ENCODE assay signal across 14 cellular contexts in genomic region chr15:92068121-92068520, GRCh38.
DNase-seq lines count a peak whose midpoint lies in the region; ATAC-seq and TF ChIP-seq lines count a peak whose summit lies in the region.
"Had no signal": no experiment of that assay in that cellular context is flagged by ENCODE, and none has a peak within 500 bp of the region (broad histone marks: within the 10 kb centered on the region; RNA-seq: fewer than 3 reads in every experiment).

No MANE protein-coding gene starts in this region.

- H3K4me3 ChIP-seq in colonic mucosa = no peak overlapping the region
- H3K4me3 ChIP-seq: right atrium auricular region, upper lobe of left lung had no signal

- no peaks in the 10 kb centered on the region for H3K36me3 ChIP-seq in colonic mucosa
- H3K36me3 ChIP-seq: right atrium auricular region, upper lobe of left lung had no signal

- DNase-seq in NCI-H748 (lab: John Stamatoyannopoulos, UW; ENCODE audit: unreplicated experiment) (peak; percentile 9), NCI-H748 treated with DMSO at 0.1 percent for 48 hours (lab: John Stamatoyannopoulos, UW) (no peak), NOMO-1 treated with dmso at 0.1 percent for 144 hours (lab: John Stamatoyannopoulos, UW; ENCODE audit: unreplicated experiment) (peak; percentile 6), putamen (ENCODE audit: low spot score) (peak; percentile 35), GM13977 (ENCODE audit: low spot score) (no peak), colonic mucosa (no peak), GM10266 (ENCODE audit: extremely low spot score) (no peak)
- DNase-seq: DMS153, hippocampal formation, NCI-H526, upper lobe of left lung had no signal

- no peak overlapping the region for H3K27ac ChIP-seq in colonic mucosa
- H3K27ac ChIP-seq: 22Rv1, right atrium auricular region, upper lobe of left lung had no signal

- H3K9me3 ChIP-seq in colonic mucosa = no peaks in the 10 kb centered on the region
- H3K9me3 ChIP-seq: right atrium auricular region, upper lobe of left lung had no signal

- in situ Hi-C loops in GM13977 (cut with MboI; ENCODE audit: low pct_unique_long_range_greater_than_20kb, low sequenced_read_pairs, unreplicated experiment) = no loop called here

- no peaks in the 10 kb centered on the region for H3K4me1 ChIP-seq in colonic mucosa

- no peaks in the 10 kb centered on the region for H3K27me3 ChIP-seq in colonic mucosa
- H3K27me3 ChIP-seq: right atrium auricular region, upper lobe of left lung had no signal

- intact Hi-C loops in colonic mucosa (cut with DNase I) = no loop called here

- peak; percentile 56 for ATAC-seq in HG02870 (IDR thresholded peaks at IDR 0.05; ENCODE audit: unreplicated experiment)

- H3K9ac ChIP-seq in colonic mucosa (ENCODE audit: low read depth in 2 of 2, low read length in 2 of 2) = no peak overlapping the region

- TF ChIP-seq CTCF in GM13977 (IDR thresholded peaks at IDR 0.05; ENCODE audit: extremely low read depth, insufficient read depth, missing control alignments) = no peak
- TF ChIP-seq CTCF in colonic mucosa (IDR thresholded peaks at IDR 0.05) = no peak
- no peak for TF ChIP-seq CTCF in GM10266 (IDR thresholded peaks at IDR 0.05; ENCODE audit: control insufficient read depth, insufficient read depth, low read depth, missing control alignments)

Comparison
In these comparisons a context has a peak if more than half of its experiments do, and no peak if none do; other contexts are left out.
1. DNase-seq: peak in NCI-H748 (single experiment), NOMO-1 treated with dmso at 0.1 percent for 144 hours (single experiment) and putamen (single experiment); none in NCI-H748 treated with DMSO at 0.1 percent for 48 hours (single experiment), GM13977 (single experiment), colonic mucosa (single experiment) and GM10266 (single experiment).